ENCODE assay signal across 8 cellular contexts in the genomic region with DNA sequence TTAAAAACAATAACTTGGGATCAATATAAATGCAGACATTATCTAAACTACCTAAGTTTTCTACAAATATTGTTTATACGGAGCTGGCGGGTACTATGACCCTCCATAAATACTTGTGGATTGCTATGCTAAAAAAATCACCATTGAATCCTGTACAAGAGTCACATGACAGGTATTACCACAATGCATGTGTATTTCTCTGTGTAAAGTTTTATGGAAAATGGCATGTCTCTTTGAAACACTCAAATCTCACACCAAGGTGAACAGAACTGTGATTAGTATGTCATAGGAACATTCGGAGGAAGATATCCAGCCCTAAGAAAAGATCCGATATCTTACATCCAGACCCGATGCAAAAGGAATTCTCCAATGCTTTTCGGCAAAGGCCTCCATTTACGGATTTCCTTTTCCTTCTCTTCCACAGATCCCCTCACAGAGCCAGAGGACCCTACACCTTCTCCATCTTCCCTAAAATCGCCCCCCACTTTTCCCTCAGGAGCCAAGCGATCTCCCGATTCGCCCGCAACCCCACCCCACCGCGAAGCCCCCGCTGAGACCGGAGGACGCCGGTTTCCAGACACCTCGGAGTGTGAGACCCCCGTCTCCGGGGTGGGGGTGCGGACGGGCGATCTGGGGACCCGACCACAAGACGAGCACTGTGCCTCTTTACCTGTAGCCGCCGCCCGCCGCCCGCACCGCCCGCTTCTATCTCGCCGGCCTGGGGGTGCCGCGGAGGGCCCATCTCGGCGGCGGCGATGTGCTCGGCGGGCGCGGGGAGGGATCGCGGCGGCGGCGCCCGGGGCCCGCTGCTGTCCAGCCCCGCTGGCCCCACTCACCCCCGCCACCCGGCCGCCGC. TPM values are rescaled to one million over a fixed set of nuclear protein-coding genes. Genes with fewer than 3 reads are reported as not detected.
DNase-seq lines count a peak whose midpoint lies in the region; ATAC-seq, FAIRE-seq and TF ChIP-seq lines count a peak whose summit lies in the region.

No MANE protein-coding gene starts in this region.

- H3K36me3 ChIP-seq in iPS-18a (ENCODE audit: control insufficient read depth, low read depth, low read length) (peaks cover 5% of the 10 kb centered on the region), small intestine (ENCODE audit: control insufficient read depth in 2 of 2, insufficient read depth in 2 of 2, low read length in 2 of 2) (no peaks in the 10 kb centered on the region)

- FAIRE-seq in GM12892 (lab: Jason Lieb, UNC) (peak; percentile 27), small intestine (lab: Jason Lieb, UNC) (no peak)

- WGBS in small intestine, 3 donors, result 1% methylated on average over 53 to 57 of the region's 57 CpGs

- TF ChIP-seq POLR2A in GM12892 (IDR thresholded peaks at IDR 0.05; ENCODE audit: low read depth, low read length), result no peak

- H3K9me3 ChIP-seq in iPS-18a (ENCODE audit: control insufficient read depth, low read depth, low read length) (no peaks in the 10 kb centered on the region), small intestine (ENCODE audit: control insufficient read depth, low read depth) (no peaks in the 10 kb centered on the region)

- peaks cover 4% of the 10 kb centered on the region for H3K4me1 ChIP-seq in iPS-18a (ENCODE audit: control insufficient read depth, low read depth, low read length)
- H3K4me1 ChIP-seq in small intestine (ENCODE audit: control insufficient read depth in 2 of 2, insufficient read depth in 1 of 2, low read depth in 1 of 2, low read length in 1 of 2), result peaks cover 0 to 2% of the 10 kb centered on the region in 2 donors

- H3K27me3 ChIP-seq in iPS-18a (ENCODE audit: control insufficient read depth, insufficient read depth, low read length) (peaks cover 20% of the 10 kb centered on the region), small intestine (ENCODE audit: control insufficient read depth in 2 of 2, insufficient read depth in 2 of 2, low read length in 2 of 2) (no peaks in the 10 kb centered on the region)

- no peaks in the 10 kb centered on the region for H3K27me3 Mint-ChIP-seq in activated T-helper 17 cell treated with anti-CD3 and anti-CD28 coated beads, Interleukin-2, amount 50 U/mL, for 72 hours

- peak overlapping the region; percentile 86 for H3K4me3 ChIP-seq in iPS-18a (ENCODE audit: low read length)
- H3K4me3 ChIP-seq in small intestine (ENCODE audit: low read depth in 1 of 2, low read length in 2 of 2), result peak overlapping the region; percentile 91 to 99

- no peaks in the 10 kb centered on the region for H3K9me3 Mint-ChIP-seq in activated T-helper 17 cell treated with anti-CD3 and anti-CD28 coated beads, Interleukin-2, amount 50 U/mL, for 72 hours

- H3K4me3 Mint-ChIP-seq in activated T-helper 17 cell treated with anti-CD3 and anti-CD28 coated beads, Interleukin-2, amount 50 U/mL, for 72 hours, result peak overlapping the region; percentile 95

- peaks cover 5% of the 10 kb centered on the region for H3K4me1 Mint-ChIP-seq in activated T-helper 17 cell treated with anti-CD3 and anti-CD28 coated beads, Interleukin-2, amount 50 U/mL, for 72 hours

- DNase-seq in GM12892 (ENCODE audit: insufficient read length), result no peak
- peak; percentile 7 for DNase-seq in small intestine
- no peak for DNase-seq in stimulated activated CD4-positive, alpha-beta T cell treated with anti-CD3 and anti-CD28 coated beads, Interleukin-2, amount 100 ng/mL, for 24 hours
- DNase-seq in stimulated activated CD4-positive, alpha-beta T cell treated with anti-CD3 and anti-CD28 coated beads, Interleukin-4, amount 100 ng/mL, for 24 hours, result no peak
- DNase-seq in dedifferentiated amniotic fluid mesenchymal stem cell (ENCODE audit: extremely low spot score), result no peak

- peak; percentile 2 for ATAC-seq in HG02840 (IDR thresholded peaks at IDR 0.05; ENCODE audit: low FRiP score, unreplicated experiment)
- ATAC-seq in activated T-helper 17 cell treated with anti-CD3 and anti-CD28 coated beads, Interleukin-2, amount 50 U/mL, for 72 hours (replicated peaks), result no peak

- peaks cover 35% of the 10 kb centered on the region for H3K36me3 Mint-ChIP-seq in activated T-helper 17 cell treated with anti-CD3 and anti-CD28 coated beads, Interleukin-2, amount 50 U/mL, for 72 hours (ENCODE audit: low read depth)

- no peak overlapping the region for H3K27ac ChIP-seq in iPS-18a (ENCODE audit: low read length)
- H3K27ac ChIP-seq in small intestine (ENCODE audit: low read depth in 1 of 2, low read length in 1 of 2), result peak overlapping the region; percentile 1 to 21

- peak overlapping the region; percentile 87 for H3K27ac Mint-ChIP-seq in activated T-helper 17 cell treated with anti-CD3 and anti-CD28 coated beads, Interleukin-2, amount 50 U/mL, for 72 hours

- peak overlapping the region; percentile 73 for H3K9ac ChIP-seq in iPS-18a (ENCODE audit: low read length)

RNA-seq across cellular contexts. Expression of gene SAP130, which starts 1.2 kb away (rescaled TPM):
- 9.2 TPM for polyA plus RNA-seq in GM12892 (2012; ENCODE audit: missing spikeins)
- total RNA-seq in activated T-helper 17 cell treated with anti-CD3 and anti-CD28 coated beads, Interleukin-2, amount 50 U/mL, for 72 hours, result 10 to 100 TPM; 27.6 to 28.5 TPM
- polyA plus RNA-seq in small intestine, result 1 to 10 TPM; 7.0 to 8.0 (median 7.6) TPM
